Comparison of ENCODE assay signal across 15 cellular contexts in the genomic region with DNA sequence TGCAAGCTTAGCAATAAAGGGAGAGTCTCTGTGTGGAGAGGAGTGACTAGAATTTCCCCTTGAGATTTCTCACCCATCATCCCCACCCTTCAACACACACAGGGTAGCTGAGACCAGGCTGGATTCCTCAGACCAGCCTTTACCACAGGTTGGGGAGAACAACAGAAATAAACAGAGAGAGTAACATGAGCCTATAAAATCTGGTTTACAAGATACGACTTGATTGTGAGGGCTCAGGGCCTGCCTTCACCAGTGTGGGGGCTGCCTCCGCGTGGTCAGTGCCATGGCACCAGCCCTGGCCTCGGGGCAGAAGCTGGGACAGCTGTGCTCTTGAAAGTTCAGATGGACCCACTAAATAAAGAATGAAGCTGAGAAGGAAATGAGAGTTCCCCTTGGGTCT.
"Had no signal": no experiment of that assay in that cellular context is flagged by ENCODE, and none has a peak within 500 bp of the region (broad histone marks: within the 10 kb centered on the region; RNA-seq: fewer than 3 reads in every experiment).

No MANE protein-coding gene starts in this region.

- H3K27ac ChIP-seq: ascending aorta, left lung, neutrophil, tibial nerve had no signal

- H3K9me3 Mint-ChIP-seq: activated naive CD4-positive, alpha-beta T cell treated with anti-CD3 and anti-CD28 coated beads, Interleukin-2, amount 10 ng/mL, durations not matched to agents 7 days and 5 days had no signal

- H3K4me1 Mint-ChIP-seq: activated naive CD4-positive, alpha-beta T cell treated with anti-CD3 and anti-CD28 coated beads, Interleukin-2, amount 10 ng/mL, durations not matched to agents 7 days and 5 days had no signal

- H3K36me3 Mint-ChIP-seq: activated naive CD4-positive, alpha-beta T cell treated with anti-CD3 and anti-CD28 coated beads, Interleukin-2, amount 10 ng/mL, durations not matched to agents 7 days and 5 days had no signal

- H3K27ac Mint-ChIP-seq: activated naive CD4-positive, alpha-beta T cell treated with anti-CD3 and anti-CD28 coated beads, Interleukin-2, amount 10 ng/mL, durations not matched to agents 7 days and 5 days had no signal

- DNase-seq: activated CD4-positive, CD25-positive, alpha-beta regulatory T cell treated with anti-CD3 and anti-CD28 coated beads, Interleukin-2, amount 50 U/mL, for 72 hours; activated naive CD4-positive, alpha-beta T cell treated with anti-CD3 and anti-CD28 coated beads, Interleukin-2, amount 10 ng/mL, durations not matched to agents 7 days and 5 days; activated T-cell treated with anti-CD3 and anti-CD28 coated beads, Interleukin-2, amount 50 U/mL, for 1 hour; dorsolateral prefrontal cortex; islet precursor cell; left lung; posterior cingulate gyrus; right cardiac atrium; small intestine; stimulated activated CD4-positive, alpha-beta T cell treated with anti-CD3 and anti-CD28 coated beads, Interleukin-4, amount 100 ng/mL, for 24 hours; stimulated activated naive CD4-positive, alpha-beta T cell had no signal

- H3K4me3 ChIP-seq: ascending aorta, dorsolateral prefrontal cortex, left lung, tibial nerve had no signal

- FAIRE-seq: endometrium, small intestine had no signal

- H3K4me3 Mint-ChIP-seq: activated naive CD4-positive, alpha-beta T cell treated with anti-CD3 and anti-CD28 coated beads, Interleukin-2, amount 10 ng/mL, durations not matched to agents 7 days and 5 days had no signal

- H3K36me3 ChIP-seq: ascending aorta, left lung, neutrophil, tibial nerve had no signal

- H3K27me3 ChIP-seq: ascending aorta, dorsolateral prefrontal cortex, left lung, neutrophil, tibial nerve had no signal

- H3K9me3 ChIP-seq: ascending aorta, left lung, neutrophil, tibial nerve had no signal

- H3K4me1 ChIP-seq: ascending aorta, left lung had no signal
